In the genomic region with DNA sequence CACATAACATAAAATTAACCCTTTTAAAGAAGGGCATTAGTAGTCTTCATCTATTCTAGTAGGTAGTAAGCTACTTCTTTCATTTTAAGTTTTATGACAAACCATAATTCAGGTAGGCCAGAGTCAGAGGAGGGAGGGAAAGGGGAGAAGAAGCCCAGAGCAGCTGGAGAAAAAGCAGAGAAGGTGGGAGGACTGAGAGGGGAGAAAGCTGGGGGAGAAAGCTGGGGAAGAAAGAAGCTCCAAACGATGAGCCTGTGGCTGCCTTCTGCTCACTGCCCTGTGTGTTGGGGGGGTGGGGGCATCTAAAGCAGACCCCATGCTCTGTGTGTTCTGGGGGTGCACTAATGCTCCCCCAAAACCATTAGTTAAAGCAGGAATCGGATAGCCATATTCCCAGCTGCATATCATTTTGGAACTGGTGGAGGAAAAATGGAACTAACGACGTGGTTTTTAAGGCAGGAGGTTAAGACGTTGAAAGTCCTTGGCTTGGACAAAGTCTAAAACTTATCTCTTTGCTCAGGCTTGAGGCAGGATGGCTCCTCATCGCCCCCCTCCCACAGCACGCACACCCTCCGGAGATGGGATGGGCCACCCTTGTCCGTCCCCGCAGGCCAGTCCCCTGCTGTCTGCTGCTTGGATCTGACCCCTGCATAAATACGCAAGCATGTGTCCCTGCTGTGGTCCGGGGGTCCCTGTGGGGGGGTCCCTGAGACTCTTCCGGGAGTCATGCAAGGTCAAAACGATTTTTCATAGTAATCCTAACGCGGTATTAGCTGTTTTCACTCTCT, we compare ENCODE assay signal across 1 cellular context.
TF ChIP-seq lines count a peak whose summit lies in the region.

No MANE protein-coding gene starts in this region.

TF ChIP-seq in H1, 55 proteins besides CTCF, POLR2A, EP300 and RAD21:
- no peak for TF ChIP-seq CHD7 (IDR thresholded peaks at IDR 0.05; ENCODE audit: insufficient replicate concordance, low read length)
- TF ChIP-seq TAF1 (IDR thresholded peaks at IDR 0.05; ENCODE audit: low read depth, low read length) = no peak
- TF ChIP-seq TBP (IDR thresholded peaks at IDR 0.05; ENCODE audit: low read depth, low read length) = no peak
- no peak for TF ChIP-seq BACH1 (IDR thresholded peaks at IDR 0.05; ENCODE audit: low read length)
- TF ChIP-seq RFX5 (IDR thresholded peaks at IDR 0.05; ENCODE audit: borderline replicate concordance, low read depth, low read length) = no peak
- no peak for TF ChIP-seq KDM4A (IDR thresholded peaks at IDR 0.05; ENCODE audit: low read depth, low read length, severe bottlenecking)
- no peak for TF ChIP-seq JUND (IDR thresholded peaks at IDR 0.05; ENCODE audit: low read length)
- no peak for TF ChIP-seq SP1 (IDR thresholded peaks at IDR 0.05; ENCODE audit: low read depth, low read length)
- no peak for TF ChIP-seq SAP30 (IDR thresholded peaks at IDR 0.05; ENCODE audit: insufficient read depth, insufficient replicate concordance, low read length)
